1 cellular context compared by ENCODE assay signal in genomic region chr11:62553839-62554361, GRCh38.
TF ChIP-seq lines count a peak whose summit lies in the region.

No MANE protein-coding gene starts in this region.

TF ChIP-seq in GM12878, 131 proteins besides CTCF, POLR2A, EP300 and RAD21:
- no peak for TF ChIP-seq CEBPB (IDR thresholded peaks at IDR 0.05; ENCODE audit: borderline replicate concordance in 1 of 2, low read depth in 2 of 2, low read length in 2 of 2)
- no peak for TF ChIP-seq YBX1 (IDR thresholded peaks at IDR 0.05)
- no peak for TF ChIP-seq SMAD1 (IDR thresholded peaks at IDR 0.05; ENCODE audit: low read depth, partially characterized antibody)
- TF ChIP-seq NFXL1 (IDR thresholded peaks at IDR 0.05; ENCODE audit: borderline replicate concordance): no peak
- no peak for TF ChIP-seq LARP7 (IDR thresholded peaks at IDR 0.05)
- no peak for TF ChIP-seq ZNF24 (IDR thresholded peaks at IDR 0.05)
- no peak for TF ChIP-seq SPI1 (IDR thresholded peaks at IDR 0.05; ENCODE audit: borderline replicate concordance, insufficient read depth, low read depth, low read length)
- no peak for TF ChIP-seq TCF3 (IDR thresholded peaks at IDR 0.05; ENCODE audit: borderline replicate concordance, insufficient read depth, low read depth, low read length)
- TF ChIP-seq USF1 (IDR thresholded peaks at IDR 0.05; ENCODE audit: borderline replicate concordance, extremely low read length, insufficient read depth, low read depth, low read length): no peak
- TF ChIP-seq CBFB (IDR thresholded peaks at IDR 0.05; ENCODE audit: low read depth): no peak
- no peak for TF ChIP-seq SMAD5 (IDR thresholded peaks at IDR 0.05; ENCODE audit: low read depth)
